Comparison of ENCODE assay signal across 1 cellular context in the genomic region with DNA sequence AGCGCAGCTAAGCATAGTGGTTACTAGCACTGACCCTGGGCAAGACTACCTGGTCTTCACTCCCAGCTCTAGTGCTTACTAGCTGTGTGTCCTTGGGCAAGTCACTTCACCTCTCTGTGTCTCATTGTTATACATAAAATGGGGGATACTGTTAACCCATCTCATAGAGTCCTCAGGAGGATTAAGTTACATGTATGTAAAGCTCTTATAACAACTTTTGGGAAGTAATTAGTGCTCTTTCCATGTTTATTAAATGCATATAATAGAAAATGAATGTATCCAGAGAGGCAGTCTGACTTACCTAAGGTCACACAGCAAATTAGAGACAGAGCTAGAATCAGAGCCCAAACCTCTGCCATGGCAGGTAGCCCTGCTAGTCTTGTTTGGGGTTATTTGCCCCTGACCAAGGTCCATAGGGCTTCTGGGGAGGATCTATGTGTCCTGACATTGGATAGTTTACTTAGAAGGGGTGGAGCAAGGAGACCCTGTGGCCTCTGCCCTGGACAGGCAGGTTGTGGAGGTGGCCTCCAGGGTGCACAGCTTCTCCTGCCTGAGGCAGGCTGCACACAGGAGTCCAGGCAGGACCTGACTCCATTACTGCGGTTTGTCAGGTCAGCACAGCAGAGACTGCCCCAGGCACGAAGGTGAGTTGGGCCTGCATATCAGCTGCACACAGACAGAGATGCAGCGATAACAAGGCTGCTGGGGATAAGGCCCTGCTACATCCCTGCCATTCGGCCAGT.
TF ChIP-seq lines count a peak whose summit lies in the region.

No MANE protein-coding gene starts in this region.

TF ChIP-seq in K562, 482 proteins besides CTCF, POLR2A, EP300 and RAD21 (continued from another document and continues in another):
- TF ChIP-seq, protein P1, sequence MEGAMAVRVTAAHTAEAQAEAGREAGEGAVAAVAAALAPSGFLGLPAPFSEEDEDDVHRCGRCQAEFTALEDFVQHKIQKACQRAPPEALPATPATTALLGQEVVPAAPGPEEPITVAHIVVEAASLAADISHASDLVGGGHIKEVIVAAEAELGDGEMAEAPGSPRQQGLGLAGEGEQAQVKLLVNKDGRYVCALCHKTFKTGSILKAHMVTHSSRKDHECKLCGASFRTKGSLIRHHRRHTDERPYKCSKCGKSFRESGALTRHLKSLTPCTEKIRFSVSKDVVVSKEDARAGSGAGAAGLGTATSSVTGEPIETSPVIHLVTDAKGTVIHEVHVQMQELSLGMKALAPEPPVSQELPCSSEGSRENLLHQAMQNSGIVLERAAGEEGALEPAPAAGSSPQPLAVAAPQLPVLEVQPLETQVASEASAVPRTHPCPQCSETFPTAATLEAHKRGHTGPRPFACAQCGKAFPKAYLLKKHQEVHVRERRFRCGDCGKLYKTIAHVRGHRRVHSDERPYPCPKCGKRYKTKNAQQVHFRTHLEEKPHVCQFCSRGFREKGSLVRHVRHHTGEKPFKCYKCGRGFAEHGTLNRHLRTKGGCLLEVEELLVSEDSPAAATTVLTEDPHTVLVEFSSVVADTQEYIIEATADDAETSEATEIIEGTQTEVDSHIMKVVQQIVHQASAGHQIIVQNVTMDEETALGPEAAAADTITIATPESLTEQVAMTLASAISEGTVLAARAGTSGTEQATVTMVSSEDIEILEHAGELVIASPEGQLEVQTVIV (CRISPR knock-in tag; IDR thresholded peaks at IDR 0.05; ENCODE audit: borderline replicate concordance), result no peak
- TF ChIP-seq ZBTB33 (CRISPR knock-in tag; IDR thresholded peaks at IDR 0.05) (no peak), TAL1 (IDR thresholded peaks at IDR 0.05) (peak; percentile 75), MNT (conservative IDR thresholded peaks at IDR 0.05) (no peak), ZBTB34 (CRISPR knock-in tag; IDR thresholded peaks at IDR 0.05) (no peak), E2F5 (CRISPR knock-in tag; IDR thresholded peaks at IDR 0.05) (no peak), PRPF4 (IDR thresholded peaks at IDR 0.05; ENCODE audit: insufficient read depth, low read depth, low read length, poor library complexity, severe bottlenecking) (no peak), PHF20 (IDR thresholded peaks at IDR 0.05; ENCODE audit: partially characterized antibody) (no peak), POLR2AphosphoS5 (IDR thresholded peaks at IDR 0.05; ENCODE audit: control insufficient read depth, insufficient read depth, low read depth, low read length) (no peak), CSDE1 (IDR thresholded peaks at IDR 0.05) (no peak), CHAMP1 (IDR thresholded peaks at IDR 0.05) (no peak; the same call in 1 of the 2 replicates), POLR2B (IDR thresholded peaks at IDR 0.05; ENCODE audit: low read depth, partially characterized antibody) (no peak), SRSF1 (IDR thresholded peaks at IDR 0.05; ENCODE audit: low read depth, low read length) (no peak), CEBPB (tag; IDR thresholded peaks at IDR 0.05) (no peak), HES1 (IDR thresholded peaks at IDR 0.05; ENCODE audit: low read depth) (no peak), MXD1 (CRISPR knock-in tag; IDR thresholded peaks at IDR 0.05; ENCODE audit: borderline replicate concordance, poor library complexity, severe bottlenecking) (no peak), POLR2H (tag; IDR thresholded peaks at IDR 0.05; ENCODE audit: low read depth) (no peak), E2F3 (CRISPR knock-in tag; IDR thresholded peaks at IDR 0.05) (no peak), FOXA1 (IDR thresholded peaks at IDR 0.05; ENCODE audit: borderline replicate concordance) (no peak), FOXA3 (CRISPR knock-in tag; conservative IDR thresholded peaks at IDR 0.05 in 1 of 2, IDR thresholded peaks at IDR 0.05 in 1 of 2) (no peak), FOS (IDR thresholded peaks at IDR 0.05; ENCODE audit: extremely low read depth, insufficient read length) (no peak), CBX2 (IDR thresholded peaks at IDR 0.05; ENCODE audit: insufficient read depth, low read length, poor library complexity, severe bottlenecking) (no peak), ZNF280B (CRISPR knock-in tag; IDR thresholded peaks at IDR 0.05) (no peak)
- TF ChIP-seq, protein P2, sequence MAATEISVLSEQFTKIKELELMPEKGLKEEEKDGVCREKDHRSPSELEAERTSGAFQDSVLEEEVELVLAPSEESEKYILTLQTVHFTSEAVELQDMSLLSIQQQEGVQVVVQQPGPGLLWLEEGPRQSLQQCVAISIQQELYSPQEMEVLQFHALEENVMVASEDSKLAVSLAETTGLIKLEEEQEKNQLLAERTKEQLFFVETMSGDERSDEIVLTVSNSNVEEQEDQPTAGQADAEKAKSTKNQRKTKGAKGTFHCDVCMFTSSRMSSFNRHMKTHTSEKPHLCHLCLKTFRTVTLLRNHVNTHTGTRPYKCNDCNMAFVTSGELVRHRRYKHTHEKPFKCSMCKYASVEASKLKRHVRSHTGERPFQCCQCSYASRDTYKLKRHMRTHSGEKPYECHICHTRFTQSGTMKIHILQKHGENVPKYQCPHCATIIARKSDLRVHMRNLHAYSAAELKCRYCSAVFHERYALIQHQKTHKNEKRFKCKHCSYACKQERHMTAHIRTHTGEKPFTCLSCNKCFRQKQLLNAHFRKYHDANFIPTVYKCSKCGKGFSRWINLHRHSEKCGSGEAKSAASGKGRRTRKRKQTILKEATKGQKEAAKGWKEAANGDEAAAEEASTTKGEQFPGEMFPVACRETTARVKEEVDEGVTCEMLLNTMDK (IDR thresholded peaks at IDR 0.05; ENCODE audit: borderline replicate concordance, insufficient read depth, low read depth, low read length, poor library complexity, severe bottlenecking), result no peak
- TF ChIP-seq, protein P3, sequence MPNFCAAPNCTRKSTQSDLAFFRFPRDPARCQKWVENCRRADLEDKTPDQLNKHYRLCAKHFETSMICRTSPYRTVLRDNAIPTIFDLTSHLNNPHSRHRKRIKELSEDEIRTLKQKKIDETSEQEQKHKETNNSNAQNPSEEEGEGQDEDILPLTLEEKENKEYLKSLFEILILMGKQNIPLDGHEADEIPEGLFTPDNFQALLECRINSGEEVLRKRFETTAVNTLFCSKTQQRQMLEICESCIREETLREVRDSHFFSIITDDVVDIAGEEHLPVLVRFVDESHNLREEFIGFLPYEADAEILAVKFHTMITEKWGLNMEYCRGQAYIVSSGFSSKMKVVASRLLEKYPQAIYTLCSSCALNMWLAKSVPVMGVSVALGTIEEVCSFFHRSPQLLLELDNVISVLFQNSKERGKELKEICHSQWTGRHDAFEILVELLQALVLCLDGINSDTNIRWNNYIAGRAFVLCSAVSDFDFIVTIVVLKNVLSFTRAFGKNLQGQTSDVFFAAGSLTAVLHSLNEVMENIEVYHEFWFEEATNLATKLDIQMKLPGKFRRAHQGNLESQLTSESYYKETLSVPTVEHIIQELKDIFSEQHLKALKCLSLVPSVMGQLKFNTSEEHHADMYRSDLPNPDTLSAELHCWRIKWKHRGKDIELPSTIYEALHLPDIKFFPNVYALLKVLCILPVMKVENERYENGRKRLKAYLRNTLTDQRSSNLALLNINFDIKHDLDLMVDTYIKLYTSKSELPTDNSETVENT (CRISPR knock-in tag; IDR thresholded peaks at IDR 0.05), result no peak
- TF ChIP-seq, protein P4, sequence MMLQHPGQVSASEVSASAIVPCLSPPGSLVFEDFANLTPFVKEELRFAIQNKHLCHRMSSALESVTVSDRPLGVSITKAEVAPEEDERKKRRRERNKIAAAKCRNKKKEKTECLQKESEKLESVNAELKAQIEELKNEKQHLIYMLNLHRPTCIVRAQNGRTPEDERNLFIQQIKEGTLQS (IDR thresholded peaks at IDR 0.05), result no peak
- TF ChIP-seq, protein P4 (CRISPR knock-in tag; conservative IDR thresholded peaks at IDR 0.05), result no peak
- TF ChIP-seq, protein P5, sequence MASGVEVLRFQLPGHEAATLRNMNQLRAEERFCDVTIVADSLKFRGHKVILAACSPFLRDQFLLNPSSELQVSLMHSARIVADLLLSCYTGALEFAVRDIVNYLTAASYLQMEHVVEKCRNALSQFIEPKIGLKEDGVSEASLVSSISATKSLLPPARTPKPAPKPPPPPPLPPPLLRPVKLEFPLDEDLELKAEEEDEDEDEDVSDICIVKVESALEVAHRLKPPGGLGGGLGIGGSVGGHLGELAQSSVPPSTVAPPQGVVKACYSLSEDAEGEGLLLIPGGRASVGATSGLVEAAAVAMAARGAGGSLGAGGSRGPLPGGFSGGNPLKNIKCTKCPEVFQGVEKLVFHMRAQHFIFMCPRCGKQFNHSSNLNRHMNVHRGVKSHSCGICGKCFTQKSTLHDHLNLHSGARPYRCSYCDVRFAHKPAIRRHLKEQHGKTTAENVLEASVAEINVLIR (CRISPR knock-in tag; IDR thresholded peaks at IDR 0.05), result no peak
